ENCODE assay signal across 21 cellular contexts in genomic region chr18:43141208-43141607, GRCh38. TPM values are rescaled to one million over a fixed set of nuclear protein-coding genes. Genes with fewer than 3 reads are reported as not detected.
"Had no signal": no experiment of that assay in that cellular context is flagged by ENCODE, and none has a peak within 500 bp of the region (broad histone marks: within the 10 kb centered on the region; RNA-seq: fewer than 3 reads in every experiment).

No MANE protein-coding gene starts in this region.

- H3K36me3 ChIP-seq: neutrophil, pancreas, right lobe of liver, thoracic aorta, tibial nerve, upper lobe of left lung had no signal

- H3K4me3 ChIP-seq: lung, mucosa of descending colon, pancreas, right lobe of liver, thoracic aorta, tibial nerve, upper lobe of left lung had no signal

- H3K27me3 ChIP-seq: neutrophil, pancreas, right lobe of liver, tibial nerve, upper lobe of left lung had no signal

- DNase-seq: effector memory CD4-positive, alpha-beta T cell; erythroblast; head of caudate nucleus; mucosa of descending colon; naive B cell; pancreas; retina; right lobe of liver; small intestine; stimulated activated CD4-positive, alpha-beta T cell treated with anti-CD3 and anti-CD28 coated beads, Interleukin-15, amount 100 ng/mL, for 24 hours; stimulated activated CD4-positive, alpha-beta T cell treated with anti-CD3 and anti-CD28 coated beads, Interleukin-2, amount 100 ng/mL, for 48 hours; stimulated activated naive B cell treated with anti-CD40 and anti-IgM and Interleukin-4, amounts not matched to agents 10 μg/mL and 1 μg/mL and 100 μg/mL, for 72 hours; upper lobe of left lung had no signal

- H3K9me3 ChIP-seq: mucosa of descending colon, neutrophil, pancreas, right lobe of liver, thoracic aorta, tibial nerve, upper lobe of left lung had no signal

- ATAC-seq: left lobe of liver; mucosa of descending colon; natural killer cell treated with Interleukin-12 subunit alpha and Interleukin-12 subunit beta and Interleukin-15 and Interleukin-18, amount 100 ng/mL, for 72 hours; pancreas; right lobe of liver; stimulated activated naive B cell treated with anti-CD40 and anti-IgM and Interleukin-4, amounts not matched to agents 10 μg/mL and 1 μg/mL and 100 μg/mL, for 72 hours had no signal

- H3K27ac ChIP-seq: neutrophil, pancreas, right lobe of liver, thoracic aorta, tibial nerve, upper lobe of left lung had no signal

- H3K4me1 ChIP-seq: pancreas, right lobe of liver, tibial nerve, upper lobe of left lung had no signal

RNA-seq across cellular contexts. Expression of gene RIT2, which starts 25.7 kb away (rescaled TPM):
- polyA plus RNA-seq: keratinocyte, liver, lung had no signal
